In the genomic region with DNA sequence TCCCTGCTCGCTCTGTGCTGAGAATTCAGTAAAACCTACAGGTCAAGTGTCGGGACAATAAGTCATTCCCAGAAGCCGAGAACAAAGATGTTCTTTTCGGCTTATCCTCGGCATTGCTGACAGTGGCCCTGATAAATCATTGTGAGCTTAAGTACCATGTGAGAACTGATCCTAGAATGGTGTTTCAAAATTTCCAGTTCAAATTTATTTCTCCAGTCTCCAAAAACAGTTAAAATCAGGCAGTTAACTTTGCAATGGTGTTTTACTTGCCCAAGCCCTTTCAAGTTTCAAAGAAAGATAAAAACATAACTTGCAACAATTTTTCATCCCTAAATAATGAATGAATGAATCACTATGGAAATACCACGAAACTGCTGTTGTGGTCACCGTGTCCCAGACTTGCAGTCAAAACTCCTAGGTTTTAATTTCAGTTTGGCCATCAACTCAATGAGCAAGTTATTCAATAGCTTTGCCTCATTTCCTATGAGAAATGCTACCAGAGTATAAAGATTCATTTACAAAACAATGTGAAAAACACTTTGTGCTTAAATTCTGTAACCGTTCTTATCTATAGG, we compare ENCODE assay signal across 8 cellular contexts. TPM values are rescaled to one million over a fixed set of nuclear protein-coding genes. Genes with fewer than 3 reads are reported as not detected.
DNase-seq lines count a peak whose midpoint lies in the region; ATAC-seq and TF ChIP-seq lines count a peak whose summit lies in the region.
"Had no signal": no experiment of that assay in that cellular context is flagged by ENCODE, and none has a peak within 500 bp of the region (broad histone marks: within the 10 kb centered on the region; RNA-seq: fewer than 3 reads in every experiment).

No MANE protein-coding gene starts in this region.

- intact Hi-C loops in stomach (cut with DNase I; ENCODE audit: low total_unique reads), result no loop called here

- H3K27ac ChIP-seq in WERI-Rb-1, result peak overlapping the region; percentile 53
- H3K27ac ChIP-seq in stomach, result no peak overlapping the region

- peaks cover 32 to 65% (median 52%) of the 10 kb centered on the region in 4 donors for H3K4me1 ChIP-seq in stomach

- TF ChIP-seq CTCF in WERI-Rb-1 (IDR thresholded peaks at IDR 0.05; ENCODE audit: low read depth, low read length), result no peak
- TF ChIP-seq CTCF in stomach (IDR thresholded peaks at IDR 0.05), result no peak

- no peak overlapping the region; the same call in 1 of the 2 replicates for H3K4me3 ChIP-seq in WERI-Rb-1 (ENCODE audit: low read depth, low read length)
- H3K4me3 ChIP-seq in stomach, result no peak overlapping the region

- no peak for ATAC-seq in esophagus mucosa

- no peak for TF ChIP-seq POLR2A in stomach (IDR thresholded peaks at IDR 0.05)

- H3K36me3 ChIP-seq in WERI-Rb-1 (peaks cover 87% of the 10 kb centered on the region), stomach (peaks cover 29 to 73% (median 69%) of the 10 kb centered on the region in 4 donors)

- H3K9me3 ChIP-seq in WERI-Rb-1 (ENCODE audit: severe bottlenecking), result no peaks in the 10 kb centered on the region
- no peaks in the 10 kb centered on the region for H3K9me3 ChIP-seq in stomach

- 85 to 89% (median 86%) methylated on average over 8 of the region's 8 CpGs for WGBS in stomach, 5 donors

- H3K27me3 ChIP-seq in WERI-Rb-1 (ENCODE audit: insufficient read depth, low read depth, severe bottlenecking) (no peaks in the 10 kb centered on the region), stomach (no peaks in the 10 kb centered on the region)

- peak; percentile 58 for DNase-seq in EL
- peak; percentile 62 for DNase-seq in WERI-Rb-1
- DNase-seq in kidney glomerular epithelial cell (lab: John Stamatoyannopoulos, UW), result peak; percentile 31
- no peak for DNase-seq in effector CD8-positive, alpha-beta T cell (lab: John Stamatoyannopoulos, UW)
- DNase-seq in stomach, result no peak
- DNase-seq: activated CD4-positive, CD25-positive, alpha-beta regulatory T cell; activated naive CD4-positive, alpha-beta T cell treated with anti-CD3 and anti-CD28 coated beads, Interleukin-2, amount 50 U/mL, for 16 hours had no signal

- no peak for TF ChIP-seq EP300 in stomach (IDR thresholded peaks at IDR 0.05)

RNA-seq across cellular contexts. Expression of a gene that starts 4.3 kb away (rescaled TPM):
- 60.8 TPM for total RNA-seq in esophagus mucosa
- total RNA-seq in stomach, result 100 to 1,000 TPM in 1 of 5 donors, 10 to 100 TPM in 4; 20.4 to 101 (median 27.4) TPM
- polyA plus RNA-seq in stomach, result 10 to 100 TPM; 56.4 to 78.5 (median 71.5) TPM

RNA-seq across cellular contexts. Expression of a gene that starts 8.6 kb away (rescaled TPM):
- not detected for total RNA-seq in esophagus mucosa
- total RNA-seq in stomach, result under 1 TPM in 1 of 5 donors, not detected in 4; 0.55 TPM
- polyA plus RNA-seq in stomach, result under 1 TPM in 2 of 3 donors, not detected in 1; 0.03 to 0.12 TPM

RNA-seq across cellular contexts. Expression of a gene that starts 14.8 kb away (rescaled TPM):
- total RNA-seq in esophagus mucosa, result 62.5 TPM
- 100 to 1,000 TPM in 1 of 5 donors, 10 to 100 TPM in 4; 35.7 to 322 (median 72.7) TPM for total RNA-seq in stomach
- polyA plus RNA-seq in stomach, result 10 to 100 TPM; 20.0 to 65.8 (median 31.3) TPM

RNA-seq across cellular contexts. Expression of a gene that starts 20.8 kb away (rescaled TPM):
- total RNA-seq in esophagus mucosa (23.8 TPM), stomach (100 to 1,000 TPM in 1 of 5 donors, 10 to 100 TPM in 4; 35.3 to 134 (median 56.9) TPM)
- polyA plus RNA-seq in stomach, result 10 to 100 TPM; 41.7 to 59.1 (median 55.5) TPM

RNA-seq across cellular contexts. Expression of a gene that starts 46.8 kb away (rescaled TPM):
- total RNA-seq in esophagus mucosa (35.8 TPM), stomach (10 to 100 TPM; 20.9 to 59.5 (median 41.1) TPM)
- polyA plus RNA-seq in stomach, result 10 to 100 TPM; 34.7 to 47.5 (median 41.4) TPM

Comparison
In these comparisons a context has a peak if more than half of its experiments do, and no peak if none do; other contexts are left out.
1. DNase-seq: peak in EL (single experiment), WERI-Rb-1 (single experiment) and kidney glomerular epithelial cell (single experiment); none in effector CD8-positive, alpha-beta T cell (single experiment) and stomach (single experiment).